10 cellular contexts compared by ENCODE assay signal in the genomic region with DNA sequence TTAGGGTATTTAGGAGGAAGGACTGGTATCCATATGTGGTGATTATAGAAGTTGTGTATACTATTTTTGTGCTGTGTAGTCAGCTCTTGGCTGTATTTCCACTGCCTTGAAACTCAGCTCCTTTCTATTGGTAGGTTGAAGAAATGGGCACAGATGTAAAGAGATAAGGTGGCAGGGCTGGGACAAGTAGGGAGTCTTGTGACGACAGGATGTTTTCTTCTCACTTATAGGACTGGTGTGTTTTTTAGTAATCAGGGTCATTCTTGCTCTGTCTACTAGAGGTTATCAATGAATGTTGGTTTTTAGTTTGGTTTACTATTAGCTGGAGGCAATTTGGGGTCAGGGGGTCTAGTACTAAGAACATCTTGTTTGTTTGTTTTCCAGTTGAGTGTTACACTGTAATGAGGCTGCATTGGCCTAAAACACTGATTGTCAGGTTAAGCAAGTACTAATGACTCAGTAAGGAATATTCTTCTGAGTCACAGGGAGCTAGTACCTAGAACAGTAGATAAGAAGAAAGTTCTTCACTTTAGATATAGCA. TPM values are rescaled to one million over a fixed set of nuclear protein-coding genes. Genes with fewer than 3 reads are reported as not detected.
DNase-seq lines count a peak whose midpoint lies in the region; TF ChIP-seq lines count a peak whose summit lies in the region.
"Had no signal": no experiment of that assay in that cellular context is flagged by ENCODE, and none has a peak within 500 bp of the region (broad histone marks: within the 10 kb centered on the region; RNA-seq: fewer than 3 reads in every experiment).

No MANE protein-coding gene starts in this region.

- H3K4me1 ChIP-seq in ACC112 (ENCODE audit: control insufficient read depth, insufficient read depth, low read length, unreplicated experiment) (peaks cover 25% of the 10 kb centered on the region), mammary epithelial cell (ENCODE audit: insufficient read depth, low read length) (peaks cover 16% of the 10 kb centered on the region)

- dilution Hi-C loops in mammary epithelial cell (cut with HindIII; ENCODE audit: low sequenced_read_pairs): no loop called here

- H3K27ac ChIP-seq in ACC112 (ENCODE audit: low read depth, low read length) (peak overlapping the region; percentile 67), mammary epithelial cell (ENCODE audit: insufficient read depth, low read depth, low read length) (peak overlapping the region; percentile 68)
- H3K27ac ChIP-seq: C4-2B had no signal

- no peaks in the 10 kb centered on the region for H3K27me3 ChIP-seq in ACC112 (ENCODE audit: insufficient read depth, low read length)
- no peaks in the 10 kb centered on the region for H3K27me3 ChIP-seq in mammary epithelial cell (ENCODE audit: insufficient read depth, low read length)

- intact Hi-C loops in mammary epithelial cell (cut with micrococcal nuclease): no loop called here

- no peak overlapping the region for H2AFZ ChIP-seq in ACC112 (ENCODE audit: low read length, unreplicated experiment)
- peak overlapping the region; percentile 35 for H2AFZ ChIP-seq in mammary epithelial cell (ENCODE audit: low read depth, low read length)
- H2AFZ ChIP-seq: GM23338 had no signal

- H3K9ac ChIP-seq in mammary epithelial cell (ENCODE audit: insufficient read depth, low read length): no peak overlapping the region

- 0% methylated on average over 1 of the region's 1 CpG for WGBS in mammary epithelial cell (ENCODE audit: low coverage, missing lambda C conversion rate)

- BruUV-seq in mammary epithelial cell (replicated peaks; lab: Mats Ljungman, UMichigan): no TSS peak

- CTCF ChIA-PET in mammary epithelial cell (lab: Charles Lee; ENCODE audit: low non-redundant PET): no interaction called here

- peak overlapping the region; percentile 52 for H3K4me2 ChIP-seq in mammary epithelial cell (ENCODE audit: insufficient read depth, low read depth, low read length)
- H3K4me2 ChIP-seq: GM23338 had no signal

- peak; percentile 55 for DNase-seq in HPDE6-E6E7 (ENCODE audit: extremely low spot score)
- peak; percentile 64 for DNase-seq in mammary epithelial cell
- DNase-seq in kidney glomerular epithelial cell (lab: John Stamatoyannopoulos, UW): peak; percentile 14
- DNase-seq in NCI-H2196 treated with DMSO at 0.1 percent for 48 hours (lab: John Stamatoyannopoulos, UW; ENCODE audit: unreplicated experiment): no peak
- DNase-seq in ureter (ENCODE audit: low spot score): no peak
- DNase-seq in SW480 (ENCODE audit: low spot score): no peak
- DNase-seq in OCI-M2 (lab: John Stamatoyannopoulos, UW; ENCODE audit: unreplicated experiment): no peak

- H3K4me3 ChIP-seq in ACC112 (ENCODE audit: low read depth, low read length): peak overlapping the region; percentile 5; the same call in 1 of the 2 replicates
- no peak overlapping the region for H3K4me3 ChIP-seq in mammary epithelial cell (replicated peaks in 1 of 3; ENCODE audit: insufficient read depth in 1 of 3, low read depth in 2 of 3, low read length in 3 of 3)
- H3K4me3 ChIP-seq: GM23338 had no signal

- in situ Hi-C loops in mammary epithelial cell (cut with MboI; ENCODE audit: low sequenced_read_pairs in 2 of 2): no loop called here

- H4K20me1 ChIP-seq in mammary epithelial cell (ENCODE audit: insufficient read depth, low read length): no peaks in the 10 kb centered on the region

- H3K9me3 ChIP-seq in mammary epithelial cell (replicated peaks; ENCODE audit: insufficient read depth, low read length): no peaks in the 10 kb centered on the region

- no peaks in the 10 kb centered on the region for H3K79me2 ChIP-seq in ACC112 (ENCODE audit: control insufficient read depth, insufficient read depth, low read length, unreplicated experiment)
- H3K79me2 ChIP-seq in mammary epithelial cell (ENCODE audit: insufficient read depth, low read length): no peaks in the 10 kb centered on the region

- TF ChIP-seq CTCF in mammary epithelial cell (conservative IDR thresholded peaks at IDR 0.05 in 1 of 2, IDR thresholded peaks at IDR 0.05 in 1 of 2; ENCODE audit: extremely low read depth in 1 of 2, insufficient read depth in 1 of 2, low read depth in 1 of 2, low read length in 2 of 2): no peak

- no peaks in the 10 kb centered on the region; the same call in 1 of the 2 replicates for H3K36me3 ChIP-seq in ACC112 (ENCODE audit: insufficient read depth, low read length)
- peaks cover 8% of the 10 kb centered on the region for H3K36me3 ChIP-seq in mammary epithelial cell (ENCODE audit: insufficient read depth, low read length)

RNA-seq across cellular contexts. Expression of a gene that starts 11.8 kb away (rescaled TPM):
- 10 to 100 TPM in 1 of 2 donors, 1 to 10 TPM in 1; 7.3 to 11.9 TPM for total RNA-seq in mammary epithelial cell
- polyA plus RNA-seq in mammary epithelial cell: 1.4 TPM
- 3.6 TPM for polyA minus RNA-seq in mammary epithelial cell
- total RNA-seq in ureter: 36.1 TPM

Comparison
In these comparisons a context has a peak if more than half of its experiments do, and no peak if none do; other contexts are left out.
1. DNase-seq: peak in HPDE6-E6E7 (single experiment), mammary epithelial cell (single experiment) and kidney glomerular epithelial cell (single experiment); none in NCI-H2196 treated with DMSO at 0.1 percent for 48 hours (single experiment), ureter (single experiment), SW480 (single experiment) and OCI-M2 (single experiment).